Comparison of ENCODE assay signal across 1 cellular context in genomic region chr11:73334244-73335203, GRCh38.
TF ChIP-seq lines count a peak whose summit lies in the region.

No MANE protein-coding gene starts in this region.

TF ChIP-seq in GM23338, 12 proteins besides CTCF, POLR2A, EP300 and RAD21 (continued from another document):
- no peak for TF ChIP-seq ZNF462 (CRISPR knock-in tag; IDR thresholded peaks at IDR 0.05)
- TF ChIP-seq STAT1 (IDR thresholded peaks at IDR 0.05; ENCODE audit: unreplicated experiment) = no peak
- TF ChIP-seq JUNB (IDR thresholded peaks at IDR 0.05; ENCODE audit: unreplicated experiment) = no peak
- no peak for TF ChIP-seq REST (IDR thresholded peaks at IDR 0.05; ENCODE audit: unreplicated experiment)
- no peak for TF ChIP-seq ZNF114 (CRISPR knock-in tag; IDR thresholded peaks at IDR 0.05)
- TF ChIP-seq ZNF331 (CRISPR knock-in tag; IDR thresholded peaks at IDR 0.05; ENCODE audit: low read depth) = no peak
- no peak for TF ChIP-seq NANOG (IDR thresholded peaks at IDR 0.05; ENCODE audit: borderline replicate concordance)
- no peak for TF ChIP-seq EZH2phosphoT487 (IDR thresholded peaks at IDR 0.05; ENCODE audit: unreplicated experiment)
- TF ChIP-seq EZH2 (IDR thresholded peaks at IDR 0.05; ENCODE audit: low read depth, unreplicated experiment) = no peak
